In genomic region chr4:183789657-183790056, GRCh38 we compare ENCODE assay signal across 24 cellular contexts.
"Had no signal": no experiment of that assay in that cellular context is flagged by ENCODE, and none has a peak within 500 bp of the region (broad histone marks: within the 10 kb centered on the region; RNA-seq: fewer than 3 reads in every experiment).

No MANE protein-coding gene starts in this region.

- H3K36me3 Mint-ChIP-seq: memory B cell, neural progenitor cell, type B pancreatic cell had no signal

- H3K4me1 Mint-ChIP-seq: memory B cell, naive B cell, nephron, neural progenitor cell had no signal

- H3K27ac Mint-ChIP-seq: effector memory CD8-positive, alpha-beta T cell; memory B cell; naive B cell; nephron; neural progenitor cell; progenitor cell of endocrine pancreas; type B pancreatic cell had no signal

- DNase-seq: cortex of kidney; effector memory CD8-positive, alpha-beta T cell; erythroblast; gastrocnemius medialis; head of caudate nucleus; left ventricle myocardium superior; lower lobe of right lung; mucosa of descending colon; naive B cell; stimulated activated CD4-positive, alpha-beta T cell treated with anti-CD3 and anti-CD28 coated beads, Interleukin-12 subunit alpha, Interleukin-12 subunit beta, amount 100 ng/mL, for 4 hours; stimulated activated CD4-positive, alpha-beta T cell treated with anti-CD3 and anti-CD28 coated beads, Interleukin-1b, Interleukin-23, amount 100 ng/mL, for 48 hours; stimulated activated CD4-positive, alpha-beta T cell treated with anti-CD3 and anti-CD28 coated beads, Interleukin-4, amount 100 ng/mL, for 1 hour; stimulated activated CD8-positive, alpha-beta memory T cell treated with anti-CD3 and anti-CD28 coated beads, Interleukin-4, amount 100 ng/mL, for 48 hours; stimulated activated naive CD4-positive, alpha-beta T cell treated with Interleukin-2 at 50 U/mL for 16 hours; substantia nigra; testis; tibial artery had no signal

- H3K9me3 Mint-ChIP-seq: effector memory CD8-positive, alpha-beta T cell had no signal

- H3K4me3 Mint-ChIP-seq: effector memory CD8-positive, alpha-beta T cell; memory B cell; naive B cell; nephron; neural progenitor cell; type B pancreatic cell had no signal

- H3K4me3 ChIP-seq: gastrocnemius medialis, lower lobe of right lung, mucosa of descending colon, neural progenitor cell, smooth muscle cell, testis, tibial artery had no signal

- ATAC-seq: effector memory CD8-positive, alpha-beta T cell; gastrocnemius medialis; left ventricle myocardium superior; lower lobe of right lung; mucosa of descending colon; sciatic nerve had no signal
